In the genomic region with DNA sequence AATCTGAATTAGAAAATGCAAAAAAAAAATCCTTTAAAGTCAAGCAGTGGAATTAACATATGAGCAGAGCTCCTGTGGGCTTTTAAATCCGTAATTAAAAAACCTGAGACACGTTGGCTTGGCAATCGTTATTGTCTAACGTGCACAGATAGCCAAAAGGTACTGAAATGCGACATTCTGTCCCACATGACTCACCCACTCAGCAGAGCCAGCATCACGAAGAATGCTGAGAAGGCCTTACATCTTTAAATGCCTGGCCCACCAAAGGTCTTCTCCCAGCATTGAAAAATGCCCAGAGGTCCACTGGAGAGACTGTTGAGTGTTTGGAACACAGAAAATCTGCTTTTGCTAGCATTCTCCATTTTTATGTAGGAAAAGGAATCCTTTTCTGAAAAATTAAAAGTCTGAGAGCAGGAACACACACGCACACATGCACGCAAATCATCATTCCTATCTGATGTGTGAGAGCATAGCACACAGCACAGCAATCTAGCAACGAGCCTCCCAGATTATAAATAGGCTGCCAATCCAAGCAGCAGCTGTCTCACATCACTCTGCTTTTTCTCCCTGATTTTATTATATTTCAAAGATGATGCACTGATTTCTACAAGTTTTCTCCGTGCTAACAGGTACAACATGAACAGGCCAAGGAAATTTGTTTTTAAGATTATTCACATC, we compare ENCODE assay signal across 1 cellular context.
TF ChIP-seq lines count a peak whose summit lies in the region.

No MANE protein-coding gene starts in this region.

TF ChIP-seq in H1, 55 proteins besides CTCF, POLR2A, EP300 and RAD21:
- TF ChIP-seq, protein P1, sequence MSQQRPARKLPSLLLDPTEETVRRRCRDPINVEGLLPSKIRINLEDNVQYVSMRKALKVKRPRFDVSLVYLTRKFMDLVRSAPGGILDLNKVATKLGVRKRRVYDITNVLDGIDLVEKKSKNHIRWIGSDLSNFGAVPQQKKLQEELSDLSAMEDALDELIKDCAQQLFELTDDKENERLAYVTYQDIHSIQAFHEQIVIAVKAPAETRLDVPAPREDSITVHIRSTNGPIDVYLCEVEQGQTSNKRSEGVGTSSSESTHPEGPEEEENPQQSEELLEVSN (IDR thresholded peaks at IDR 0.05): no peak
- TF ChIP-seq NANOG (IDR thresholded peaks at IDR 0.05; ENCODE audit: insufficient read depth, low read depth, low read length, poor library complexity, severe bottlenecking) (no peak), POLR2AphosphoS5 (IDR thresholded peaks at IDR 0.05; ENCODE audit: low read depth, low read length) (no peak)
